Comparison of ENCODE assay signal across 20 cellular contexts in genomic region chr12:128455849-128456248, GRCh38.
A peak's percentile ranks its signal among the peaks of the same experiment; 100 is the strongest.
DNase-seq lines count a peak whose midpoint lies in the region; FAIRE-seq and TF ChIP-seq lines count a peak whose summit lies in the region.
"Had no signal": no experiment of that assay in that cellular context is flagged by ENCODE, and none has a peak within 500 bp of the region (broad histone marks: within the 10 kb centered on the region; RNA-seq: fewer than 3 reads in every experiment).

No MANE protein-coding gene starts in this region.

- H3K4me3 Mint-ChIP-seq in type B pancreatic cell, result peak overlapping the region; percentile 56

- H2AFZ ChIP-seq in H1 (ENCODE audit: low read length), result peak overlapping the region; percentile 83; the same call in 1 of the 2 replicates
- H2AFZ ChIP-seq: PC-9 had no signal

- no peak overlapping the region for H3K23ac ChIP-seq in H1 (ENCODE audit: insufficient read length)

- peaks cover 19% of the 10 kb centered on the region for H3K4me1 Mint-ChIP-seq in type B pancreatic cell (ENCODE audit: unreplicated experiment)

- H3K9ac ChIP-seq in H1 (replicated peaks in 1 of 4; ENCODE audit: extremely low read depth in 1 of 4, low read depth in 3 of 4, low read length in 3 of 4), result no peak overlapping the region

- no peak overlapping the region for H3K56ac ChIP-seq in H1 (replicated peaks; ENCODE audit: insufficient read length, low read depth, low read length)

- TF ChIP-seq CTCF in H1 (IDR thresholded peaks at IDR 0.05; ENCODE audit: control extremely low read depth in 1 of 3, insufficient read depth in 1 of 3, low read depth in 1 of 3, low read length in 3 of 3), result no peak
- TF ChIP-seq CTCF in type B pancreatic cell (conservative IDR thresholded peaks at IDR 0.05), result no peak
- TF ChIP-seq CTCF in esophagus squamous epithelium (IDR thresholded peaks at IDR 0.05), result no peak

- H3K4me2 ChIP-seq in H1 (ENCODE audit: insufficient read depth in 1 of 2, low read depth in 2 of 2, low read length in 2 of 2), result no peak overlapping the region
- H3K4me2 ChIP-seq: PC-9 had no signal

- H2BK120ac ChIP-seq in H1 (replicated peaks; ENCODE audit: low read depth, low read length), result no peak overlapping the region

- no peak overlapping the region for H2AK5ac ChIP-seq in H1 (ENCODE audit: low read depth, low read length)

- no peak overlapping the region; the same call in 1 of the 2 replicates for H2BK5ac ChIP-seq in H1 (ENCODE audit: low read depth, low read length)

- peaks cover 5% of the 10 kb centered on the region for H3K9me3 Mint-ChIP-seq in type B pancreatic cell

- no peaks in the 10 kb centered on the region; a peak in 4 of 7 replicates for H3K27me3 ChIP-seq in H1 (replicated peaks in 1 of 4; ENCODE audit: control insufficient read depth in 3 of 4, extremely low read depth in 1 of 4, insufficient read depth in 3 of 4, low read length in 3 of 4)
- no peaks in the 10 kb centered on the region for H3K27me3 ChIP-seq in esophagus squamous epithelium

- TF ChIP-seq RAD21 in H1 (IDR thresholded peaks at IDR 0.05 in 1 of 2, conservative IDR thresholded peaks at IDR 0.05 in 1 of 2; ENCODE audit: low read depth in 2 of 2, low read length in 2 of 2), result no peak

- no peak overlapping the region for H4K5ac ChIP-seq in H1 (ENCODE audit: insufficient read length, low read depth, low read length)

- H2BK12ac ChIP-seq in H1 (ENCODE audit: low read depth, low read length), result peak overlapping the region; percentile 60; the same call in 1 of the 2 replicates

- DNase-seq in NCI-H510A treated with DMSO at 0.1 percent for 48 hours (lab: John Stamatoyannopoulos, UW) (peak; percentile 55), NCI-H510A (lab: John Stamatoyannopoulos, UW) (no peak), H1 (ENCODE audit: low read depth in 1 of 2, low spot score in 2 of 2) (no peak), iPS-NIHi11 (ENCODE audit: low spot score) (peak; percentile 9), type B pancreatic cell (ENCODE audit: extremely low spot score, unreplicated experiment) (no peak), esophagus squamous epithelium (lab: John Stamatoyannopoulos, UW) (no peak), NCI-H2227 treated with DMSO at 0.1 percent for 48 hours (lab: John Stamatoyannopoulos, UW) (no peak), frontal cortex (ENCODE audit: low spot score in 2 of 2) (no peak)
- DNase-seq: AML-193, C1 segment of cervical spinal cord, GOT3, KBM-7, MM.1S, NCI-H1092, NCI-H1436 treated with DMSO at 0.1 percent for 48 hours, NCI-H1930, PC-9, SHP77 treated with DMSO at 0.1 percent for 48 hours had no signal

- CTCF ChIA-PET in H1 (lab: Charles Lee; ENCODE audit: partially characterized antibody), result no interaction called here

- peak overlapping the region; percentile 66 for H4K91ac ChIP-seq in H1 (replicated peaks; ENCODE audit: insufficient read length, low read length)

- H3K9me3 ChIP-seq in H1 (ENCODE audit: insufficient read depth in 2 of 2, low read depth in 1 of 2, low read length in 1 of 2) (peaks cover 0 to 2% of the 10 kb centered on the region in 2 experiments; a peak in 1 of 4 replicates), esophagus squamous epithelium (peaks cover 0 to 9% (median 0%) of the 10 kb centered on the region in 3 donors)

- POLR2A ChIA-PET in H1 (lab: Charles Lee; ENCODE audit: partially characterized antibody), result no interaction called here

- no peak overlapping the region for H4K8ac ChIP-seq in H1 (ENCODE audit: extremely low read depth, insufficient read depth, low read length)

- H3K27ac ChIP-seq in H1 (ENCODE audit: low read depth, low read length), result no peak overlapping the region
- no peak overlapping the region for H3K27ac ChIP-seq in esophagus squamous epithelium
- H3K27ac ChIP-seq: PC-9, RWPE1 had no signal

- H3K4ac ChIP-seq in H1 (replicated peaks; ENCODE audit: insufficient read length, low read depth, low read length), result peak overlapping the region; percentile 48

- H2BK20ac ChIP-seq in H1 (ENCODE audit: low read length), result 0 out of 2 replicates have a peak overlapping the region, but pooled peaks have one; percentile 75

- no peak overlapping the region for H3K27ac Mint-ChIP-seq in type B pancreatic cell

- no peaks in the 10 kb centered on the region for H3K79me2 ChIP-seq in H1 (ENCODE audit: control insufficient read depth in 1 of 2, insufficient read depth in 2 of 2, low read length in 2 of 2)

- H3K4me1 ChIP-seq in H1 (replicated peaks in 1 of 4; ENCODE audit: control insufficient read depth in 3 of 4, insufficient read depth in 4 of 4, low read length in 3 of 4) (peaks cover 4 to 8% (median 6%) of the 10 kb centered on the region in 4 experiments; a peak in 6 of 7 replicates), esophagus squamous epithelium (no peaks in the 10 kb centered on the region)

- no peaks in the 10 kb centered on the region for H3K79me1 ChIP-seq in H1 (ENCODE audit: low read depth, low read length)

- H3K27me3 Mint-ChIP-seq in type B pancreatic cell, result peaks cover 13% of the 10 kb centered on the region

- TF ChIP-seq POLR2A in H1 (IDR thresholded peaks at IDR 0.05; ENCODE audit: control extremely low read depth in 1 of 2, low read depth in 2 of 2, low read length in 2 of 2), result no peak
- no peak for TF ChIP-seq POLR2A in esophagus squamous epithelium (IDR thresholded peaks at IDR 0.05)

- H3K36me3 ChIP-seq in H1 (ENCODE audit: control insufficient read depth in 2 of 4, insufficient read depth in 4 of 4, low read length in 3 of 4), result no peaks in the 10 kb centered on the region
- no peaks in the 10 kb centered on the region for H3K36me3 ChIP-seq in esophagus squamous epithelium

- intact Hi-C loops in esophagus squamous epithelium (cut with DNase I), result no loop called here

- H3K23me2 ChIP-seq in H1 (ENCODE audit: low read depth, low read length), result no peaks in the 10 kb centered on the region

- no peaks in the 10 kb centered on the region for H4K20me1 ChIP-seq in H1 (replicated peaks in 1 of 2; ENCODE audit: control insufficient read depth in 1 of 2, insufficient read depth in 2 of 2, low read length in 2 of 2)

- peak overlapping the region; percentile 90; the same call in 1 of the 2 replicates for H2BK15ac ChIP-seq in H1 (ENCODE audit: low read length)

- no peak overlapping the region for H3K4me3 ChIP-seq in H1 (ENCODE audit: extremely low read depth in 1 of 4, insufficient read depth in 2 of 4, low read depth in 3 of 4, low read length in 4 of 4)
- H3K4me3 ChIP-seq in esophagus squamous epithelium, result no peak overlapping the region
- H3K4me3 ChIP-seq: PC-9 had no signal

- H3K14ac ChIP-seq in H1 (ENCODE audit: insufficient read length), result no peak overlapping the region

- TF ChIP-seq EP300 in H1 (IDR thresholded peaks at IDR 0.05; ENCODE audit: borderline replicate concordance in 1 of 2, low read depth in 2 of 2, low read length in 2 of 2), result no peak

- FAIRE-seq in H1 (lab: Jason Lieb, UNC) (no peak), frontal cortex (lab: Jason Lieb, UNC) (no peak)
- FAIRE-seq: GM19239 had no signal

- 77% methylated on average over 5 of the region's 5 CpGs; no CpG with 5 or more reads in 1 of the 2 experiments for WGBS in H1 (ENCODE audit: extremely low coverage in 1 of 2, insufficient coverage in 1 of 2, insufficient read length in 1 of 2, insufficient replicate concordance in 2 of 2, low coverage in 1 of 2, low lambda C conversion rate in 2 of 2, missing lambda C conversion rate in 1 of 2), 2 experiments
- WGBS in esophagus squamous epithelium, 2 donors, result 25 to 34% methylated on average over 5 of the region's 5 CpGs

- peaks cover 17% of the 10 kb centered on the region for H3K36me3 Mint-ChIP-seq in type B pancreatic cell

- H3K18ac ChIP-seq in H1 (ENCODE audit: extremely low read depth, low read length), result no peak overlapping the region

TF ChIP-seq in H1, 55 proteins besides CTCF, POLR2A, EP300 and RAD21:
- TF ChIP-seq SP2 (IDR thresholded peaks at IDR 0.05; ENCODE audit: low read length) (no peak), GTF2F1 (IDR thresholded peaks at IDR 0.05; ENCODE audit: borderline replicate concordance, low read depth, low read length) (no peak), NRF1 (IDR thresholded peaks at IDR 0.05; ENCODE audit: low read depth, low read length) (no peak), TAF1 (IDR thresholded peaks at IDR 0.05; ENCODE audit: low read depth, low read length) (no peak), PHF8 (conservative IDR thresholded peaks at IDR 0.05; ENCODE audit: low read depth, low read length) (no peak), ATF2 (IDR thresholded peaks at IDR 0.05; ENCODE audit: low read length) (no peak)

Comparison
In these comparisons a context has a peak if more than half of its experiments do, and no peak if none do; other contexts are left out.
1. DNase-seq: peak in NCI-H510A treated with DMSO at 0.1 percent for 48 hours (single experiment) and iPS-NIHi11 (single experiment); none in NCI-H510A (single experiment), H1 (0 of 2), type B pancreatic cell (single experiment), esophagus squamous epithelium (single experiment), NCI-H2227 treated with DMSO at 0.1 percent for 48 hours (single experiment) and frontal cortex (0 of 2).